16 cellular contexts compared by ENCODE assay signal in the genomic region with DNA sequence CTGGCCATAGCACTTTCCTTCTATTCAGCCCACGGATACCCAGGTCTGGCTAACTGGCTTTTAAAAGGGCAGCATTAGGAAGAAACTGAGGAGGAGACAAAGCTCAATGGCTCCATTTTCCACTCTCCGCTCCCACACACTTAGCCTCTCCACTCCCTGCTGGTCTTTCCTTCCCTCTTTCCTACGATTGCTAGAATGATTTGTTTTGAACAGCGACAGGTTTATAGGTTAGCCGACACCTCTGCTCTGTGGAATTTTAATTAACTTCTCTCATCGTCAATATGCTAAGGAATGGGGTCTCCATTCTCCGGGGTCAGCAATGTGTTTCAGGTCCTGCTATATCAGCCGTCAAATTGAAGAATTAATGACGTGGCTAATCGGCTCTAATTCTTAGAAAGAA. TPM values are rescaled to one million over a fixed set of nuclear protein-coding genes. Genes with fewer than 3 reads are reported as not detected.
DNase-seq lines count a peak whose midpoint lies in the region; ATAC-seq and TF ChIP-seq lines count a peak whose summit lies in the region.
"Had no signal": no experiment of that assay in that cellular context is flagged by ENCODE, and none has a peak within 500 bp of the region (broad histone marks: within the 10 kb centered on the region; RNA-seq: fewer than 3 reads in every experiment).

No MANE protein-coding gene starts in this region.

- CTCF ChIA-PET in HEK293T (lab: Yijun Ruan, JAX) = no interaction called here

- H3K4me3 ChIP-seq in neuronal stem cell (ENCODE audit: low read length in 2 of 2) = no peak overlapping the region
- H3K4me3 ChIP-seq: GM23248, HAP-1 had no signal

- no peak overlapping the region for H2AFZ ChIP-seq in neuronal stem cell (ENCODE audit: low read length)
- H2AFZ ChIP-seq: GM23248 had no signal

- peak overlapping the region; percentile 38 for H3K27ac ChIP-seq in neuronal stem cell (replicated peaks; ENCODE audit: low read length)
- H3K27ac ChIP-seq: GM23248 had no signal

- H2BK15ac ChIP-seq in neuronal stem cell (ENCODE audit: low read length) = no peak overlapping the region

- no peak overlapping the region for H3K14ac ChIP-seq in neuronal stem cell (ENCODE audit: low read length)

- H4K8ac ChIP-seq in neuronal stem cell (ENCODE audit: low read depth, low read length) = no peak overlapping the region

- H3K4ac ChIP-seq in neuronal stem cell (ENCODE audit: low read length) = no peak overlapping the region

- no peak overlapping the region for H2AK5ac ChIP-seq in neuronal stem cell (ENCODE audit: low read depth, low read length)

- H2BK5ac ChIP-seq in neuronal stem cell (ENCODE audit: low read length) = no peak overlapping the region

- ATAC-seq in HG03565 (IDR thresholded peaks at IDR 0.05; ENCODE audit: unreplicated experiment) = no peak

- WGBS in neuronal stem cell (ENCODE audit: extremely low coverage in 2 of 2, insufficient read length in 2 of 2, insufficient replicate concordance in 1 of 2), 2 donors = no CpG with 5 or more reads among the region's 10 CpGs

- no peaks in the 10 kb centered on the region for H3K9me3 ChIP-seq in neuronal stem cell (replicated peaks in 1 of 2; ENCODE audit: control insufficient read depth in 2 of 2, insufficient read depth in 1 of 2, low read depth in 1 of 2, low read length in 2 of 2)
- H3K9me3 ChIP-seq: BE2C, Caco-2, HAP-1 had no signal

- no peaks in the 10 kb centered on the region for H3K79me1 ChIP-seq in neuronal stem cell (ENCODE audit: low read depth, low read length)

- H3K4me2 ChIP-seq in neuronal stem cell (ENCODE audit: insufficient read depth, low read length, poor library complexity, severe bottlenecking) = no peak overlapping the region

- H3K4me1 ChIP-seq in neuronal stem cell (ENCODE audit: control insufficient read depth in 2 of 2, insufficient read depth in 1 of 2, low read depth in 1 of 2, low read length in 2 of 2) = peaks cover 0 to 31% of the 10 kb centered on the region in 2 donors
- H3K4me1 ChIP-seq: BE2C, Caco-2, HAP-1 had no signal

- H2BK120ac ChIP-seq in neuronal stem cell (ENCODE audit: low read depth, low read length) = no peak overlapping the region

- peak overlapping the region; percentile 1 for H3K18ac ChIP-seq in neuronal stem cell (ENCODE audit: low read length)

- no peak overlapping the region for H4K91ac ChIP-seq in neuronal stem cell (ENCODE audit: low read depth, low read length, poor library complexity)

- H3K9ac ChIP-seq in neuronal stem cell (ENCODE audit: low read depth, low read length, poor library complexity) = no peak overlapping the region
- H3K9ac ChIP-seq: GM23248 had no signal

- POLR2A ChIA-PET in HEK293T (lab: Yijun Ruan, JAX) = no interaction called here

- no peak overlapping the region for H3K23ac ChIP-seq in neuronal stem cell (ENCODE audit: low read depth, low read length, poor library complexity)

- no peak for DNase-seq in HEK293T (ENCODE audit: extremely low spot score)
- DNase-seq in left kidney (ENCODE audit: low read depth, low spot score) = peak; percentile 95
- no peak for DNase-seq in neuronal stem cell (ENCODE audit: low spot score)
- DNase-seq in NCI-H748 (lab: John Stamatoyannopoulos, UW; ENCODE audit: unreplicated experiment) = no peak
- no peak for DNase-seq in stimulated activated CD8-positive, alpha-beta memory T cell treated with anti-CD3 and anti-CD28 coated beads, Interleukin-4, amount 100 ng/mL, for 48 hours
- DNase-seq: ACHN; BE2C; C1 segment of cervical spinal cord; Caco-2; CD4-positive, CD25-positive, alpha-beta regulatory T cell; CD8-positive, alpha-beta memory T cell; GM23248; HFFc6; IMR-90 had no signal

- H2BK12ac ChIP-seq in neuronal stem cell (ENCODE audit: low read length) = no peak overlapping the region

- peaks cover 0 to 6% of the 10 kb centered on the region in 2 donors for H3K36me3 ChIP-seq in neuronal stem cell (replicated peaks in 1 of 2; ENCODE audit: control insufficient read depth in 2 of 2, insufficient read depth in 2 of 2, low read length in 2 of 2)
- H3K36me3 ChIP-seq: BE2C had no signal

- peaks cover 0 to 89% (median 0%) of the 10 kb centered on the region in 3 experiments for H3K27me3 ChIP-seq in neuronal stem cell (ENCODE audit: control insufficient read depth in 3 of 3, insufficient read depth in 3 of 3, low read depth in 1 of 3, low read length in 3 of 3)
- H3K27me3 ChIP-seq: BE2C had no signal

TF ChIP-seq in HEK293T, 16 proteins besides CTCF, POLR2A, EP300 and RAD21:
- no peak for TF ChIP-seq L3MBTL2 (conservative IDR thresholded peaks at IDR 0.05)
- TF ChIP-seq, protein P1, sequence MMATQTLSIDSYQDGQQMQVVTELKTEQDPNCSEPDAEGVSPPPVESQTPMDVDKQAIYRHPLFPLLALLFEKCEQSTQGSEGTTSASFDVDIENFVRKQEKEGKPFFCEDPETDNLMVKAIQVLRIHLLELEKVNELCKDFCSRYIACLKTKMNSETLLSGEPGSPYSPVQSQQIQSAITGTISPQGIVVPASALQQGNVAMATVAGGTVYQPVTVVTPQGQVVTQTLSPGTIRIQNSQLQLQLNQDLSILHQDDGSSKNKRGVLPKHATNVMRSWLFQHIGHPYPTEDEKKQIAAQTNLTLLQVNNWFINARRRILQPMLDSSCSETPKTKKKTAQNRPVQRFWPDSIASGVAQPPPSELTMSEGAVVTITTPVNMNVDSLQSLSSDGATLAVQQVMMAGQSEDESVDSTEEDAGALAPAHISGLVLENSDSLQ (IDR thresholded peaks at IDR 0.05) = 0 out of 2 replicates have a peak, but pooled peaks have one; percentile 12
- no peak for TF ChIP-seq ELF4 (IDR thresholded peaks at IDR 0.05)
- TF ChIP-seq FOXA1 (IDR thresholded peaks at IDR 0.05) = no peak
- TF ChIP-seq HDGF (IDR thresholded peaks at IDR 0.05; ENCODE audit: borderline replicate concordance) = no peak

RNA-seq across cellular contexts. Expression of gene FBXW4, which starts 28.9 kb away (rescaled TPM):
- polyA plus RNA-seq in neuronal stem cell (2013, experiment 1 of 2) = 33.3 TPM
- polyA plus RNA-seq in neuronal stem cell (2013, experiment 2 of 2) = 35.4 TPM
